Comparison of ENCODE assay signal across 20 cellular contexts in the genomic region with DNA sequence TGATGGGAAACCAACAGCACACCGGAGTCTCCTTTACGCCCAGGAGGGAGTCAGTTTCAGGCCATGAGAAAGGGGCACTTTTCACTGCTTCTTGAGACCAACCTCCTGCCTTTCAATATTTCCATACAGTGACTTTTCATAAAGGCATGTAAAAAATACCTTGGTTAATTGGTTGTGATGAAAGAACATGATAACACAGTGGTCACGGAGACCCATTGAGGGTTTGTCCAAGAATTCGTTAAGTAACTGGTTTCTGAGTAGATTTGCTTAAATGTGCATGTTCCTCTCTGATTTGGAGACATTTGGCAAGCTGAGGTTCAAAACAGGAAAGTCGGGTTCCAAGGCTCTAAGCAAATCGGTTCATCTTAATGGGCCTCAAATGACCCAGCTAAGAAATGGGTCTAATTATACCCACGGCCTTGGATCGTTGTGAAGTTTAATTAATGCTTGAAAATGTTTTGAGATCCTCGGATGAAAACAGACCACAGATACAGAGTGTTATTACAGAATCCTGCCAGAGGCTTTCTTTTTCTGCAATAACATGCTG. TPM values are rescaled to one million over a fixed set of nuclear protein-coding genes. Genes with fewer than 3 reads are reported as not detected.
DNase-seq lines count a peak whose midpoint lies in the region; ATAC-seq, FAIRE-seq and TF ChIP-seq lines count a peak whose summit lies in the region.
"Had no signal": no experiment of that assay in that cellular context is flagged by ENCODE, and none has a peak within 500 bp of the region (broad histone marks: within the 10 kb centered on the region; RNA-seq: fewer than 3 reads in every experiment).

No MANE protein-coding gene starts in this region.

- H3K9me3 ChIP-seq in astrocyte (ENCODE audit: insufficient read depth, low read depth, low read length) (no peaks in the 10 kb centered on the region), iPS-18a (ENCODE audit: control insufficient read depth, low read depth, low read length) (no peaks in the 10 kb centered on the region), mucosa of descending colon (no peaks in the 10 kb centered on the region)
- H3K9me3 ChIP-seq: Peyer's patch had no signal

- H3K9me3 Mint-ChIP-seq in GM23338 (peaks cover 26% of the 10 kb centered on the region), astrocyte (ENCODE audit: unreplicated experiment) (peaks cover 21% of the 10 kb centered on the region)

- H2AFZ ChIP-seq in GM23338 (peak overlapping the region; percentile 99), astrocyte (ENCODE audit: low read depth, low read length) (no peak overlapping the region)

- H3K4me1 ChIP-seq in GM23338 (ENCODE audit: insufficient read depth) (peaks cover 21% of the 10 kb centered on the region), astrocyte (ENCODE audit: insufficient read depth, low read length) (peaks cover 5% of the 10 kb centered on the region), iPS-18a (ENCODE audit: control insufficient read depth, low read depth, low read length) (peaks cover 19% of the 10 kb centered on the region), mucosa of descending colon (ENCODE audit: low read depth) (no peaks in the 10 kb centered on the region)
- H3K4me1 ChIP-seq: Peyer's patch had no signal

- H3K4me2 ChIP-seq in GM23338 (peak overlapping the region; percentile 70; the same call in 1 of the 2 replicates), astrocyte (ENCODE audit: low read length) (no peak overlapping the region)

- no peaks in the 10 kb centered on the region for H3K79me2 ChIP-seq in GM23338 (replicated peaks; ENCODE audit: insufficient read depth)
- H3K79me2 ChIP-seq in astrocyte (ENCODE audit: insufficient read depth, low read length), result no peaks in the 10 kb centered on the region

- H3K4me3 Mint-ChIP-seq in GM23338, result no peak overlapping the region
- H3K4me3 Mint-ChIP-seq in astrocyte (ENCODE audit: unreplicated experiment), result no peak overlapping the region
- H3K4me3 Mint-ChIP-seq: IgD-negative memory B cell had no signal

- H4K20me1 ChIP-seq in GM23338 (replicated peaks; ENCODE audit: insufficient read depth) (no peaks in the 10 kb centered on the region), astrocyte (ENCODE audit: insufficient read depth, low read length) (no peaks in the 10 kb centered on the region)

- 0 out of 2 replicates have a peak, but pooled peaks cover 3% of the 10 kb centered on the region for H3F3A ChIP-seq in GM23338 (replicated peaks; ENCODE audit: low read depth)

- H3K9me2 ChIP-seq in GM23338 (ENCODE audit: insufficient read depth), result 0 out of 2 replicates have a peak, but pooled peaks cover 2% of the 10 kb centered on the region

- DNase-seq in GM23338 (ENCODE audit: low spot score), result no peak
- DNase-seq in astrocyte (ENCODE audit: low read depth), result peak; percentile 49
- DNase-seq in stimulated activated CD8-positive, alpha-beta memory T cell treated with anti-CD3 and anti-CD28 coated beads, Interleukin-4, amount 100 ng/mL, for 48 hours, result peak; percentile 5
- DNase-seq in substantia nigra (lab: John Stamatoyannopoulos, UW), result no peak
- no peak for DNase-seq in NCI-H2196 treated with DMSO at 0.1 percent for 48 hours (lab: John Stamatoyannopoulos, UW; ENCODE audit: unreplicated experiment)
- no peak for DNase-seq in mucosa of descending colon
- DNase-seq: AML-193, GDM1, Karpas-422, MG63, NCI-H1417 treated with DMSO at 0.1 percent for 48 hours, NCI-H187, NCI-H510A, Peyer's patch had no signal

- TF ChIP-seq CTCF in GM23338 (conservative IDR thresholded peaks at IDR 0.05; ENCODE audit: low read depth in 2 of 2) (no peak), astrocyte (IDR thresholded peaks at IDR 0.05; ENCODE audit: insufficient read depth, low read depth, low read length) (no peak), mucosa of descending colon (IDR thresholded peaks at IDR 0.05) (no peak)

- no peak overlapping the region for H3K4me3 ChIP-seq in GM23338
- no peak overlapping the region for H3K4me3 ChIP-seq in astrocyte (ENCODE audit: insufficient read depth, low read depth, low read length)
- peak overlapping the region; percentile 0 for H3K4me3 ChIP-seq in iPS-18a (ENCODE audit: low read length)
- no peak overlapping the region for H3K4me3 ChIP-seq in mucosa of descending colon
- H3K4me3 ChIP-seq: MG63, Peyer's patch, SJSA1 had no signal

- H3K27ac ChIP-seq in GM23338 (ENCODE audit: low read depth), result peak overlapping the region; percentile 47; the same call in 1 of the 2 replicates
- H3K27ac ChIP-seq in astrocyte (ENCODE audit: low read depth, low read length), result no peak overlapping the region
- H3K27ac ChIP-seq in iPS-18a (ENCODE audit: low read length), result no peak overlapping the region
- no peak overlapping the region for H3K27ac ChIP-seq in substantia nigra (ENCODE audit: low read depth, low read length, poor library complexity, severe bottlenecking)
- H3K27ac ChIP-seq: C4-2B, Peyer's patch, SJSA1 had no signal

- H3K36me3 Mint-ChIP-seq in GM23338 (ENCODE audit: low read depth), result peaks cover 9% of the 10 kb centered on the region; the same call in 1 of the 3 replicates
- no peaks in the 10 kb centered on the region for H3K36me3 Mint-ChIP-seq in astrocyte (ENCODE audit: low read depth, unreplicated experiment)

- ATAC-seq in GM23338, result no peak
- no peak for ATAC-seq in mucosa of descending colon
- ATAC-seq: HCT116 had no signal

- H3K27me3 Mint-ChIP-seq in GM23338 (ENCODE audit: insufficient read depth, low read depth, poor library complexity), result peaks cover 14% of the 10 kb centered on the region
- H3K27me3 Mint-ChIP-seq in astrocyte (ENCODE audit: low read depth, unreplicated experiment), result peaks cover 75% of the 10 kb centered on the region

- H3K36me3 ChIP-seq in GM23338 (ENCODE audit: insufficient read depth), result no peaks in the 10 kb centered on the region
- H3K36me3 ChIP-seq in astrocyte (ENCODE audit: insufficient read depth, low read length), result no peaks in the 10 kb centered on the region
- H3K36me3 ChIP-seq in iPS-18a (ENCODE audit: control insufficient read depth, low read depth, low read length), result no peaks in the 10 kb centered on the region
- no peaks in the 10 kb centered on the region for H3K36me3 ChIP-seq in mucosa of descending colon (ENCODE audit: low read depth)
- H3K36me3 ChIP-seq: MG63, Peyer's patch, SJSA1 had no signal

- no peaks in the 10 kb centered on the region for H3K27me3 ChIP-seq in GM23338 (ENCODE audit: insufficient read depth)
- H3K27me3 ChIP-seq in astrocyte (ENCODE audit: insufficient read depth, low read length), result peaks cover 2% of the 10 kb centered on the region
- H3K27me3 ChIP-seq in iPS-18a (ENCODE audit: control insufficient read depth, insufficient read depth, low read length), result no peaks in the 10 kb centered on the region
- H3K27me3 ChIP-seq: MG63, Peyer's patch, SJSA1 had no signal

- peak; percentile 64 for FAIRE-seq in astrocyte (lab: Jason Lieb, UNC)
- FAIRE-seq: GM18507 had no signal

- peaks cover 30% of the 10 kb centered on the region for H3K4me1 Mint-ChIP-seq in GM23338
- H3K4me1 Mint-ChIP-seq in astrocyte (ENCODE audit: low read depth, unreplicated experiment), result no peaks in the 10 kb centered on the region

- no peak overlapping the region for H3K9ac ChIP-seq in astrocyte (ENCODE audit: low read length)
- no peak overlapping the region for H3K9ac ChIP-seq in iPS-18a (ENCODE audit: low read length)

- H3K27ac Mint-ChIP-seq in GM23338, result 0 out of 2 replicates have a peak overlapping the region, but pooled peaks have one; percentile 58
- no peak overlapping the region for H3K27ac Mint-ChIP-seq in astrocyte (ENCODE audit: unreplicated experiment)
- H3K27ac Mint-ChIP-seq: IgD-negative memory B cell had no signal

- intact Hi-C loops in mucosa of descending colon (cut with DNase I, micrococcal nuclease), result no loop called here

TF ChIP-seq in GM23338, 12 proteins besides CTCF, POLR2A, EP300 and RAD21 (continues in another document):
- TF ChIP-seq POLR2AphosphoS5 (IDR thresholded peaks at IDR 0.05; ENCODE audit: low read depth) (no peak), EZH2phosphoT487 (IDR thresholded peaks at IDR 0.05; ENCODE audit: unreplicated experiment) (no peak), ZNF331 (CRISPR knock-in tag; IDR thresholded peaks at IDR 0.05; ENCODE audit: low read depth) (no peak), EZH2 (IDR thresholded peaks at IDR 0.05; ENCODE audit: low read depth, unreplicated experiment) (no peak)

RNA-seq across cellular contexts. Expression of a gene that starts 36.9 kb away (rescaled TPM):
- total RNA-seq in GM23338 (2014; rRNA removed; shearing (Covaris generic)), result 99.1 and 109 TPM in 2 replicates
- polyA plus RNA-seq in GM23338 (2016; fragmentation: Nextera tagmentation; extraction: Ambion mirVana), result 159 and 183 TPM in 2 replicates
- total RNA-seq in astrocyte (248 and 482 TPM in 2 replicates), mucosa of descending colon (10 to 100 TPM; 44.6 to 82.4 (median 58.9) TPM)

Comparison
In these comparisons a context has a peak if more than half of its experiments do, and no peak if none do; other contexts are left out.
1. DNase-seq: peak in astrocyte (single experiment) and stimulated activated CD8-positive, alpha-beta memory T cell treated with anti-CD3 and anti-CD28 coated beads, Interleukin-4, amount 100 ng/mL, for 48 hours (single experiment); none in GM23338 (single experiment), substantia nigra (0 of 49), NCI-H2196 treated with DMSO at 0.1 percent for 48 hours (single experiment) and mucosa of descending colon (0 of 3).